Comparison of ENCODE assay signal across 17 cellular contexts in the genomic region with DNA sequence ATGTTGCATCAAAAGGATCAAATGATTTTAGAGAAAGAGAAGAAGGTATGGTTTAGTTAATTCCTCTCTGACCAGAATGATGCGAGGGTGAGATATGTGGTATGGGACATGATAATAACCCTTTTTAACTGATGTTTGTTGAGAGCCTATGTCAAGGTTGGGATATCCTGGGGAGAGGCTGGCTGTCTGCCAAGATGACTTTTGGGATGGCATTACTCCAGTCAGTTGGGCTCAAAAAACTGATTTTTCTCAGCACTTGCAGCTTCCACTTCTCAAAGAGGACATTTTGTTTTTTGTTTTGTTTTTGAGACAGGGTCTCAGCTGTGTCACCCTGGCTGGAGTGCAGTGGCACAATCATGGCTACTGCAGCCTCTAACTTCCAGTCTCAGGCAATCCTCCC. TPM values are rescaled to one million over a fixed set of nuclear protein-coding genes. Genes with fewer than 3 reads are reported as not detected.
DNase-seq lines count a peak whose midpoint lies in the region; TF ChIP-seq lines count a peak whose summit lies in the region.
"Had no signal": no experiment of that assay in that cellular context is flagged by ENCODE, and none has a peak within 500 bp of the region (broad histone marks: within the 10 kb centered on the region; RNA-seq: fewer than 3 reads in every experiment).

No MANE protein-coding gene starts in this region.

- H3K27ac ChIP-seq in AG04450 (ENCODE audit: low read depth, low read length): peak overlapping the region; percentile 12
- no peak overlapping the region for H3K27ac ChIP-seq in HEK293 (ENCODE audit: extremely low read depth, low read depth, low read length)
- H3K27ac ChIP-seq in cingulate gyrus (ENCODE audit: low read depth, low read length): peak overlapping the region; percentile 2
- peak overlapping the region; percentile 40 for H3K27ac ChIP-seq in rectal smooth muscle tissue (ENCODE audit: low read depth, low read length)
- H3K27ac ChIP-seq: RWPE1 had no signal

- H3K36me3 ChIP-seq in HEK293 (ENCODE audit: control insufficient read depth in 2 of 2, insufficient read depth in 1 of 2, low read length in 2 of 2): peaks cover 18 to 56% of the 10 kb centered on the region in 2 experiments; a peak in 2 of 3 replicates
- peaks cover 20% of the 10 kb centered on the region for H3K36me3 ChIP-seq in rectal smooth muscle tissue (ENCODE audit: control insufficient read depth, insufficient read depth, low read length)

- H3K4me1 Mint-ChIP-seq in activated CD4-positive, alpha-beta T cell treated with anti-CD3 and anti-CD28 coated beads, Interleukin-2, amount 10 ng/mL, durations not matched to agents 7 days and 5 days: peaks cover 2% of the 10 kb centered on the region

- H3K9me3 Mint-ChIP-seq in activated CD4-positive, alpha-beta T cell treated with anti-CD3 and anti-CD28 coated beads, Interleukin-2, amount 10 ng/mL, durations not matched to agents 7 days and 5 days: no peaks in the 10 kb centered on the region
- H3K9me3 Mint-ChIP-seq: CD4-positive, alpha-beta memory T cell had no signal

- CTCF ChIA-PET in AG04450 (lab: Charles Lee) (no interaction called here), HEK293 (lab: Yijun Ruan, JAX) (interaction anchor here (0.5 to 2.5 kb wide), 3 partner anchors 10 to 88 kb away, joined by 3 to 7 read pairs (median 3); no protein-coding TSS in a partner anchor)
- CTCF ChIA-PET in activated CD4-positive, alpha-beta T cell treated with anti-CD3 and anti-CD28 coated beads, Interleukin-2, amount 10 ng/mL, durations not matched to agents 7 days and 5 days (lab: Charles Lee): interaction anchor here (0.9 kb wide), 1 partner anchor 18 kb away, joined by 3 read pairs; the partner anchor contains the start of gene STX12

- H3K27me3 ChIP-seq in AG04450 (ENCODE audit: control insufficient read depth, insufficient read depth, low read length): no peaks in the 10 kb centered on the region
- H3K27me3 ChIP-seq in rectal smooth muscle tissue (ENCODE audit: control insufficient read depth, insufficient read depth, low read length): no peaks in the 10 kb centered on the region

- peaks cover 3% of the 10 kb centered on the region; the same call in 1 of the 2 replicates for H3K4me1 ChIP-seq in HEK293 (ENCODE audit: control insufficient read depth, insufficient read depth, low read length)
- peaks cover 2% of the 10 kb centered on the region for H3K4me1 ChIP-seq in rectal smooth muscle tissue (ENCODE audit: control insufficient read depth, insufficient read depth, low read length)

- POLR2A ChIA-PET in AG04450 (lab: Yijun Ruan, JAX) (no interaction called here), HEK293 (lab: Yijun Ruan, JAX) (interaction anchor here (1.4 to 1.5 kb wide), 2 partner anchors 18 to 75 kb away, joined by 4 to 8 read pairs; partner anchors contain the start of genes PPP1R8 and STX12)
- POLR2A ChIA-PET in activated CD4-positive, alpha-beta T cell treated with anti-CD3 and anti-CD28 coated beads, Interleukin-2, amount 10 ng/mL, durations not matched to agents 7 days and 5 days (lab: Charles Lee): interaction anchor here (0.6 kb wide), 1 partner anchor 310 kb away, joined by 3 read pairs; no protein-coding TSS in a partner anchor

- TF ChIP-seq CTCF in AG04450 (IDR thresholded peaks at IDR 0.05; ENCODE audit: low read depth, low read length) (no peak), HEK293 (tag by site-specific recombination; IDR thresholded peaks at IDR 0.05) (no peak)

- H3K27ac Mint-ChIP-seq in activated CD4-positive, alpha-beta T cell treated with anti-CD3 and anti-CD28 coated beads, Interleukin-2, amount 10 ng/mL, durations not matched to agents 7 days and 5 days: no peak overlapping the region
- H3K27ac Mint-ChIP-seq: B cell; CD4-positive, alpha-beta memory T cell had no signal

- DNase-seq in AG04450 (ENCODE audit: low read depth, low spot score): no peak
- no peak for DNase-seq in hepatic stellate cell (ENCODE audit: low spot score)
- no peak for DNase-seq in activated CD4-positive, alpha-beta T cell treated with anti-CD3 and anti-CD28 coated beads, Interleukin-2, amount 10 ng/mL, durations not matched to agents 7 days and 5 days
- DNase-seq in SIG-M5 treated with dmso at 0.1 percent for 504 hours (lab: John Stamatoyannopoulos, UW; ENCODE audit: unreplicated experiment): no peak
- DNase-seq: ACHN; CD4-positive, alpha-beta memory T cell; IMR-90; NCI-H1436 treated with DMSO at 0.1 percent for 48 hours; NCI-H2081 treated with DMSO at 0.1 percent for 48 hours; NCI-H226; NCI-H526; NK-92 treated with Interleukin-12 subunit alpha and Interleukin-12 subunit beta, amount 100 ng/mL, for 24 hours had no signal

- H3K36me3 Mint-ChIP-seq in activated CD4-positive, alpha-beta T cell treated with anti-CD3 and anti-CD28 coated beads, Interleukin-2, amount 10 ng/mL, durations not matched to agents 7 days and 5 days (ENCODE audit: low read depth): peaks cover 25% of the 10 kb centered on the region

- H3K4me3 ChIP-seq in AG04450 (ENCODE audit: low read depth, low read length): no peak overlapping the region
- no peak overlapping the region for H3K4me3 ChIP-seq in HEK293 (ENCODE audit: low read depth, low read length)
- no peak overlapping the region for H3K4me3 ChIP-seq in rectal smooth muscle tissue (ENCODE audit: low read length)

- H3K27me3 Mint-ChIP-seq in activated CD4-positive, alpha-beta T cell treated with anti-CD3 and anti-CD28 coated beads, Interleukin-2, amount 10 ng/mL, durations not matched to agents 7 days and 5 days: no peaks in the 10 kb centered on the region
- H3K27me3 Mint-ChIP-seq: B cell; CD4-positive, alpha-beta memory T cell had no signal

- H3K4me3 Mint-ChIP-seq in activated CD4-positive, alpha-beta T cell treated with anti-CD3 and anti-CD28 coated beads, Interleukin-2, amount 10 ng/mL, durations not matched to agents 7 days and 5 days: no peak overlapping the region
- H3K4me3 Mint-ChIP-seq: B cell; CD4-positive, alpha-beta memory T cell had no signal

- H3K9ac ChIP-seq in rectal smooth muscle tissue (ENCODE audit: low read length): no peak overlapping the region

- H3K9me3 ChIP-seq in AG04450 (ENCODE audit: control insufficient read depth, insufficient read depth, low read length): no peaks in the 10 kb centered on the region
- H3K9me3 ChIP-seq in HEK293 (ENCODE audit: control insufficient read depth, insufficient read depth, low read depth, low read length): no peaks in the 10 kb centered on the region

TF ChIP-seq in HEK293, 187 proteins besides CTCF, POLR2A, EP300 and RAD21:
- TF ChIP-seq ZNF366 (tag by site-specific recombination; conservative IDR thresholded peaks at IDR 0.05): peak; percentile 37; the same call in 1 of the 2 replicates
- peak; percentile 35; the same call in 1 of the 2 replicates for TF ChIP-seq PRDM6 (tag by site-specific recombination; IDR thresholded peaks at IDR 0.05)
- TF ChIP-seq ZNF529 (tag by site-specific recombination; IDR thresholded peaks at IDR 0.05; ENCODE audit: insufficient replicate concordance): no peak
- TF ChIP-seq, protein P1, sequence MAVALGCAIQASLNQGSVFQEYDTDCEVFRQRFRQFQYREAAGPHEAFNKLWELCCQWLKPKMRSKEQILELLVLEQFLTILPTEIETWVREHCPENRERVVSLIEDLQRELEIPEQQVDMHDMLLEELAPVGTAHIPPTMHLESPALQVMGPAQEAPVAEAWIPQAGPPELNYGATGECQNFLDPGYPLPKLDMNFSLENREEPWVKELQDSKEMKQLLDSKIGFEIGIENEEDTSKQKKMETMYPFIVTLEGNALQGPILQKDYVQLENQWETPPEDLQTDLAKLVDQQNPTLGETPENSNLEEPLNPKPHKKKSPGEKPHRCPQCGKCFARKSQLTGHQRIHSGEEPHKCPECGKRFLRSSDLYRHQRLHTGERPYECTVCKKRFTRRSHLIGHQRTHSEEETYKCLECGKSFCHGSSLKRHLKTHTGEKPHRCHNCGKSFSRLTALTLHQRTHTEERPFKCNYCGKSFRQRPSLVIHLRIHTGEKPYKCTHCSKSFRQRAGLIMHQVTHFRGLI (tag by site-specific recombination; IDR thresholded peaks at IDR 0.05): peak; percentile 25; the same call in 1 of the 2 replicates
TF ChIP-seq in HEK293: peak in this region for 3.

RNA-seq across cellular contexts. Expression of gene STX12, which starts 17.7 kb away (rescaled TPM):
- 34.5 and 42.6 TPM in 2 replicates for polyA plus RNA-seq in AG04450 (2011; rRNA removed)
- 13.7 and 21.0 TPM in 2 replicates for polyA minus RNA-seq in AG04450 (2011; rRNA and poly(A)+ RNA removed)
- 10 to 100 TPM; 25.4 to 28.7 TPM for total RNA-seq in activated CD4-positive, alpha-beta T cell treated with anti-CD3 and anti-CD28 coated beads, Interleukin-2, amount 10 ng/mL, durations not matched to agents 7 days and 5 days

RNA-seq across cellular contexts. Expression of gene FAM76A, which starts 29.5 kb away (rescaled TPM):
- polyA plus RNA-seq in AG04450 (2011; rRNA removed): 4.1 and 4.9 TPM in 2 replicates
- 8.0 and 11.2 TPM in 2 replicates for polyA minus RNA-seq in AG04450 (2011; rRNA and poly(A)+ RNA removed)
- 10 to 100 TPM; 16.8 to 18.9 TPM for total RNA-seq in activated CD4-positive, alpha-beta T cell treated with anti-CD3 and anti-CD28 coated beads, Interleukin-2, amount 10 ng/mL, durations not matched to agents 7 days and 5 days
